In the genomic region with DNA sequence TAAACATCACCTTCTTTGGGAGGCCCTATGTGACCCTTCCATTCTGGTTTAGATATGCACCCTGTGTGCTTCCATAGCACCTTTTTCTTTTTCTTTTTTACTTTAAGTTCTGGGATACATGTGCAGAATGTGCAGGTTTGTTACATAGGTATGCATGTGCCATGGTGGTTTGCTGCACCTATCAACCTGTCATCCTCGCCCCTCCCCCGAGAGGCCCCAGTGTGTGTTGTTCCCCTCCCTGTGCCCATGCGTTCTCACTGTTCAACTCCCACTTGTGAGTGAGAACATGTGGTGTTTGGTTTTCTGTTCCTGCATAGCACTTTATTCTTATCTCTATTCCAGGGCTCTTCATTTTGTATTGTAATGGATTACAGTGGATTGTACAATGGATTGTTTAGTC, we compare ENCODE assay signal across 1 cellular context.
TF ChIP-seq lines count a peak whose summit lies in the region.

No MANE protein-coding gene starts in this region.

TF ChIP-seq in GM12878, 131 proteins besides CTCF, POLR2A, EP300 and RAD21:
- TF ChIP-seq IKZF2 (IDR thresholded peaks at IDR 0.05) (0 out of 4 replicates have a peak, but pooled peaks of 1 of the 2 experiments have one; percentile 13), BHLHE40 (IDR thresholded peaks at IDR 0.05; ENCODE audit: borderline replicate concordance in 1 of 2, low read depth in 2 of 2, low read length in 1 of 2) (peak in 1 of 2 experiments; percentile 60; a peak in 1 of 4 replicates)
TF ChIP-seq in GM12878: peak in this region for 2; not testable (repeated sequence) for 129.
